In genomic region chrX:103276581-103277002, GRCh38 we compare ENCODE assay signal across 12 cellular contexts. TPM values are rescaled to one million over a fixed set of nuclear protein-coding genes. Genes with fewer than 3 reads are reported as not detected.
A peak's percentile ranks its signal among the peaks of the same experiment; 100 is the strongest.
DNase-seq lines count a peak whose midpoint lies in the region; ATAC-seq and TF ChIP-seq lines count a peak whose summit lies in the region.
"Had no signal": no experiment of that assay in that cellular context is flagged by ENCODE, and none has a peak within 500 bp of the region (broad histone marks: within the 10 kb centered on the region; RNA-seq: fewer than 3 reads in every experiment).

A gene with protein sequence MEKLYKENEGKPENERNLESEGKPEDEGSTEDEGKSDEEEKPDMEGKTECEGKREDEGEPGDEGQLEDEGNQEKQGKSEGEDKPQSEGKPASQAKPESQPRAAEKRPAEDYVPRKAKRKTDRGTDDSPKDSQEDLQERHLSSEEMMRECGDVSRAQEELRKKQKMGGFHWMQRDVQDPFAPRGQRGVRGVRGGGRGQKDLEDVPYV (minus strand): TSS chrX:103276750. CDS start chrX:103274563, 2,187 bp downstream.

- H3K4me3 Mint-ChIP-seq in CD14-positive monocyte: peak within 1 kb of the TSS; percentile 39 to 76

- H3K36me3 ChIP-seq in neuronal stem cell (replicated peaks in 1 of 2; ENCODE audit: control insufficient read depth in 2 of 2, insufficient read depth in 2 of 2, low read length in 2 of 2): no peaks in the 10 kb centered on the region

- DNase-seq in CD14-positive monocyte (ENCODE audit: low spot score) (no peak), NCI-H128 (lab: John Stamatoyannopoulos, UW; ENCODE audit: unreplicated experiment) (peak; percentile 53), cerebellar nuclear complex (lab: John Stamatoyannopoulos, UW) (peak; percentile 34 to 42), neuronal stem cell (ENCODE audit: low spot score) (no peak), D341Med (ENCODE audit: low spot score) (no peak)
- no peak for DNase-seq in central memory CD4-positive, alpha-beta T cell
- no peak for DNase-seq in activated naive CD4-positive, alpha-beta T cell treated with anti-CD3 and anti-CD28 coated beads, Interleukin-2, amount 50 U/mL, for 72 hours (ENCODE audit: low spot score in 2 of 2)
- DNase-seq: DND-41, foreskin fibroblast had no signal

- no peak within 1 kb of the TSS for H3K27ac Mint-ChIP-seq in CD14-positive monocyte
- no peak within 1 kb of the TSS for H3K27ac Mint-ChIP-seq in activated naive CD4-positive, alpha-beta T cell treated with anti-CD3 and anti-CD28 coated beads, Interleukin-2, amount 50 U/mL, for 72 hours
- H3K27ac Mint-ChIP-seq: progenitor cell of endocrine pancreas had no signal

- H2BK15ac ChIP-seq in neuronal stem cell (ENCODE audit: low read length): no peak within 1 kb of the TSS

- no peak within 1 kb of the TSS for H2BK12ac ChIP-seq in neuronal stem cell (ENCODE audit: low read length)

- H3K4me1 Mint-ChIP-seq in CD14-positive monocyte: peaks cover 15% of the 10 kb centered on the region

- no peak within 1 kb of the TSS for H3K14ac ChIP-seq in neuronal stem cell (ENCODE audit: low read length)

- no peak within 1 kb of the TSS for H2BK5ac ChIP-seq in neuronal stem cell (ENCODE audit: low read length)

- H3K9me3 Mint-ChIP-seq in CD14-positive monocyte: peaks cover 0 to 3% (median 0%) of the 10 kb centered on the region in 7 donors
- H3K9me3 Mint-ChIP-seq in activated naive CD4-positive, alpha-beta T cell treated with anti-CD3 and anti-CD28 coated beads, Interleukin-2, amount 50 U/mL, for 72 hours: no peaks in the 10 kb centered on the region

- H3K27ac ChIP-seq in neuronal stem cell (replicated peaks; ENCODE audit: low read length): no peak within 1 kb of the TSS

- no peak within 1 kb of the TSS for H2BK120ac ChIP-seq in neuronal stem cell (ENCODE audit: low read depth, low read length)

- no peak within 1 kb of the TSS for H3K23ac ChIP-seq in neuronal stem cell (ENCODE audit: low read depth, low read length, poor library complexity)

- no peak within 1 kb of the TSS for H4K8ac ChIP-seq in neuronal stem cell (ENCODE audit: low read depth, low read length)

- H3K36me3 Mint-ChIP-seq in CD14-positive monocyte: no peaks in the 10 kb centered on the region
- no peaks in the 10 kb centered on the region for H3K36me3 Mint-ChIP-seq in activated naive CD4-positive, alpha-beta T cell treated with anti-CD3 and anti-CD28 coated beads, Interleukin-2, amount 50 U/mL, for 72 hours

- WGBS in neuronal stem cell (ENCODE audit: extremely low coverage in 2 of 2, insufficient read length in 2 of 2, insufficient replicate concordance in 1 of 2), 2 donors: no CpG with 5 or more reads among the region's 17 CpGs

- H2AFZ ChIP-seq in neuronal stem cell (ENCODE audit: low read length): peak within 1 kb of the TSS; percentile 75

- H2AK5ac ChIP-seq in neuronal stem cell (ENCODE audit: low read depth, low read length): no peak within 1 kb of the TSS

- intact Hi-C loops in CD14-positive monocyte (cut with micrococcal nuclease): no loop called here

- peaks cover 0 to 53% (median 0%) of the 10 kb centered on the region in 3 experiments for H3K27me3 ChIP-seq in neuronal stem cell (ENCODE audit: control insufficient read depth in 3 of 3, insufficient read depth in 3 of 3, low read depth in 1 of 3, low read length in 3 of 3)

- no peak within 1 kb of the TSS for H3K4ac ChIP-seq in neuronal stem cell (ENCODE audit: low read length)

- no peak for ATAC-seq in GM21619 (IDR thresholded peaks at IDR 0.05; ENCODE audit: unreplicated experiment)
- ATAC-seq in activated naive CD4-positive, alpha-beta T cell treated with anti-CD3 and anti-CD28 coated beads, Interleukin-2, amount 50 U/mL, for 72 hours: no peak

- peak within 1 kb of the TSS; percentile 18 for H3K4me2 ChIP-seq in neuronal stem cell (ENCODE audit: insufficient read depth, low read length, poor library complexity, severe bottlenecking)

- peak within 1 kb of the TSS; percentile 44 to 69 for H3K4me3 ChIP-seq in neuronal stem cell (ENCODE audit: low read length in 2 of 2)

- TF ChIP-seq CTCF in CD14-positive monocyte (IDR thresholded peaks at IDR 0.05): no peak

- no peak within 1 kb of the TSS for H4K91ac ChIP-seq in neuronal stem cell (ENCODE audit: low read depth, low read length, poor library complexity)

- no peaks in the 10 kb centered on the region for H3K9me3 ChIP-seq in neuronal stem cell (replicated peaks in 1 of 2; ENCODE audit: control insufficient read depth in 2 of 2, insufficient read depth in 1 of 2, low read depth in 1 of 2, low read length in 2 of 2)

- H3K9ac ChIP-seq in neuronal stem cell (ENCODE audit: low read depth, low read length, poor library complexity): no peak within 1 kb of the TSS

- H3K18ac ChIP-seq in neuronal stem cell (ENCODE audit: low read length): no peak within 1 kb of the TSS

- peaks cover 21 to 26% (median 25%) of the 10 kb centered on the region in 3 donors for H3K27me3 Mint-ChIP-seq in CD14-positive monocyte (ENCODE audit: low read depth in 3 of 3)

- no peaks in the 10 kb centered on the region for H3K79me1 ChIP-seq in neuronal stem cell (ENCODE audit: low read depth, low read length)

- H3K4me1 ChIP-seq in neuronal stem cell (ENCODE audit: control insufficient read depth in 2 of 2, insufficient read depth in 1 of 2, low read depth in 1 of 2, low read length in 2 of 2): no peaks in the 10 kb centered on the region

RNA-seq across cellular contexts. Expression of the gene that starts here (rescaled TPM):
- polyA plus RNA-seq in CD14-positive monocyte: not detected
- 5.8 TPM for polyA plus RNA-seq in neuronal stem cell (2013, experiment 1 of 2)
- polyA plus RNA-seq in neuronal stem cell (2013, experiment 2 of 2): 4.8 TPM
- not detected for total RNA-seq in activated naive CD4-positive, alpha-beta T cell treated with anti-CD3 and anti-CD28 coated beads, Interleukin-2, amount 50 U/mL, for 72 hours
- total RNA-seq: progenitor cell of endocrine pancreas; T-helper 1 cell treated with Interleukin-12 subunit alpha and Interleukin-12 subunit beta and Interleukin-4 antibody, amounts not matched to agents 30 ng/mL and 1 ng/mL, for 36 hours had no signal

Comparison
In these comparisons a context has a peak if more than half of its experiments do, and no peak if none do; other contexts are left out.
1. DNase-seq: peak in NCI-H128 (single experiment) and cerebellar nuclear complex (2 of 2); none in CD14-positive monocyte (single experiment), neuronal stem cell (single experiment), central memory CD4-positive, alpha-beta T cell (single experiment), D341Med (single experiment) and activated naive CD4-positive, alpha-beta T cell treated with anti-CD3 and anti-CD28 coated beads, Interleukin-2, amount 50 U/mL, for 72 hours (0 of 2).